In the genomic region with DNA sequence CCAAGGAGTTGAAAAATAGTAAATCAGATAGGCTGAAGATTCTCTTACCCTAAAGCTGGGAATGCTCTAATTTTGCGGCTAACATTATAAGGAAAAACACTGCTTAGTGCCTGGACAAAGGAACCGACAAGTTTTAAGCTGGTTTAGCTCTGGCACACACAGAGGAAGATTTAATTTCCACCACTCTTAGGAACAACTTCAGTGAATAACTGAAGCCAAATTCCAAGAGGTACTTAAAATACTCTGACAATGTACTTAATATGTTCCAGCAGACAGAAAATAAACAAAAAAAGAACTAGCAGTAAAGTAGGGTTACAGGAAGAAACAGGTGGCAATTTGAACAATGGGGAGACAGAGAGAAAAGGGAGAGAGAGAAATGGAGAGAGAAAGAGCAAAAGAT, we compare ENCODE assay signal across 24 cellular contexts.
DNase-seq lines count a peak whose midpoint lies in the region; ATAC-seq, FAIRE-seq and TF ChIP-seq lines count a peak whose summit lies in the region.
"Had no signal": no experiment of that assay in that cellular context is flagged by ENCODE, and none has a peak within 500 bp of the region (broad histone marks: within the 10 kb centered on the region; RNA-seq: fewer than 3 reads in every experiment).

No MANE protein-coding gene starts in this region.

- H2AFZ ChIP-seq in astrocyte (ENCODE audit: low read depth, low read length), result no peak overlapping the region
- H2AFZ ChIP-seq in neural progenitor cell (replicated peaks), result peak overlapping the region; percentile 84

- no peaks in the 10 kb centered on the region for H3F3A ChIP-seq in neural progenitor cell (ENCODE audit: low read depth)

- no peak overlapping the region for H3K4me3 Mint-ChIP-seq in astrocyte (ENCODE audit: unreplicated experiment)
- H3K4me3 Mint-ChIP-seq in neural progenitor cell, result no peak overlapping the region
- H3K4me3 Mint-ChIP-seq: B cell, CD14-positive monocyte had no signal

- H3K9ac ChIP-seq in astrocyte (ENCODE audit: low read length) (no peak overlapping the region), neural progenitor cell (no peak overlapping the region)

- ATAC-seq in left lung (peak; percentile 94), GM21717 (IDR thresholded peaks at IDR 0.05; ENCODE audit: unreplicated experiment) (no peak), HG02623 (IDR thresholded peaks at IDR 0.05; ENCODE audit: unreplicated experiment) (no peak), GM21528 (IDR thresholded peaks at IDR 0.05; ENCODE audit: low FRiP score, unreplicated experiment) (no peak)
- ATAC-seq: A549 had no signal

- H3K4me3 ChIP-seq in astrocyte (ENCODE audit: insufficient read depth, low read depth, low read length) (no peak overlapping the region), left lung (no peak overlapping the region), neural progenitor cell (no peak overlapping the region), tibial artery (no peak overlapping the region)
- H3K4me3 ChIP-seq: A549, SJCRH30 had no signal

- H3K36me3 Mint-ChIP-seq in astrocyte (ENCODE audit: low read depth, unreplicated experiment) (no peaks in the 10 kb centered on the region), neural progenitor cell (no peaks in the 10 kb centered on the region)
- H3K36me3 Mint-ChIP-seq: CD14-positive monocyte had no signal

- no peaks in the 10 kb centered on the region for H3K9me3 ChIP-seq in astrocyte (ENCODE audit: insufficient read depth, low read depth, low read length)
- peaks cover 0 to 4% of the 10 kb centered on the region in 2 donors for H3K9me3 ChIP-seq in left lung
- H3K9me3 ChIP-seq in neural progenitor cell (ENCODE audit: low read depth), result no peaks in the 10 kb centered on the region
- no peaks in the 10 kb centered on the region for H3K9me3 ChIP-seq in tibial artery
- H3K9me3 ChIP-seq: A549 had no signal

- intact Hi-C loops in left lung (cut with DNase I) (no loop called here), tibial artery (cut with DNase I; ENCODE audit: low total_unique reads) (no loop called here)

- no peaks in the 10 kb centered on the region for H3K79me2 ChIP-seq in astrocyte (ENCODE audit: insufficient read depth, low read length)
- H3K79me2 ChIP-seq in neural progenitor cell (ENCODE audit: low read depth), result no peaks in the 10 kb centered on the region

- H3K4me2 ChIP-seq in astrocyte (ENCODE audit: low read length) (no peak overlapping the region), neural progenitor cell (peak overlapping the region; percentile 2)
- H3K4me2 ChIP-seq: A549 had no signal

- H3K27ac ChIP-seq in astrocyte (ENCODE audit: low read depth, low read length) (no peak overlapping the region), left lung (peak overlapping the region in 1 of 2 donors; percentile 4), neural progenitor cell (no peak overlapping the region), tibial artery (peak overlapping the region; percentile 27 to 42)
- H3K27ac ChIP-seq: A549, SJCRH30 had no signal

- H3K9me3 Mint-ChIP-seq in astrocyte (ENCODE audit: unreplicated experiment), result peaks cover 3% of the 10 kb centered on the region
- H3K9me3 Mint-ChIP-seq in neural progenitor cell, result peaks cover 5% of the 10 kb centered on the region

- no peak for FAIRE-seq in astrocyte (lab: Jason Lieb, UNC)
- FAIRE-seq: A549, D721Med, GM19239, H54, RCC 7860 had no signal

- H3K27me3 ChIP-seq in astrocyte (ENCODE audit: insufficient read depth, low read length), result no peaks in the 10 kb centered on the region
- no peaks in the 10 kb centered on the region for H3K27me3 ChIP-seq in left lung
- no peaks in the 10 kb centered on the region for H3K27me3 ChIP-seq in neural progenitor cell
- no peaks in the 10 kb centered on the region for H3K27me3 ChIP-seq in tibial artery
- H3K27me3 ChIP-seq: SJCRH30 had no signal

- H3K27ac Mint-ChIP-seq in astrocyte (ENCODE audit: unreplicated experiment) (peak overlapping the region; percentile 67), neural progenitor cell (no peak overlapping the region)
- H3K27ac Mint-ChIP-seq: B cell, CD14-positive monocyte had no signal

- H3K36me3 ChIP-seq in astrocyte (ENCODE audit: insufficient read depth, low read length) (no peaks in the 10 kb centered on the region), left lung (no peaks in the 10 kb centered on the region), neural progenitor cell (no peaks in the 10 kb centered on the region), tibial artery (no peaks in the 10 kb centered on the region)
- H3K36me3 ChIP-seq: SJCRH30 had no signal

- H4K20me1 ChIP-seq in astrocyte (ENCODE audit: insufficient read depth, low read length) (no peaks in the 10 kb centered on the region), neural progenitor cell (ENCODE audit: low read depth) (no peaks in the 10 kb centered on the region)

- TF ChIP-seq CTCF in astrocyte (IDR thresholded peaks at IDR 0.05; ENCODE audit: insufficient read depth, low read depth, low read length) (no peak), left lung (IDR thresholded peaks at IDR 0.05) (no peak), neural progenitor cell (IDR thresholded peaks at IDR 0.05) (no peak), tibial artery (IDR thresholded peaks at IDR 0.05) (no peak)

- H3K27me3 Mint-ChIP-seq in astrocyte (ENCODE audit: low read depth, unreplicated experiment), result no peaks in the 10 kb centered on the region
- H3K27me3 Mint-ChIP-seq in neural progenitor cell (ENCODE audit: insufficient read depth, low read depth), result no peaks in the 10 kb centered on the region
- H3K27me3 Mint-ChIP-seq: B cell had no signal

- H3K4me1 ChIP-seq in astrocyte (ENCODE audit: insufficient read depth, low read length) (no peaks in the 10 kb centered on the region), left lung (peaks cover 0 to 3% of the 10 kb centered on the region in 2 donors), neural progenitor cell (peaks cover 16% of the 10 kb centered on the region), tibial artery (peaks cover 0 to 13% (median 6%) of the 10 kb centered on the region in 4 donors)
- H3K4me1 ChIP-seq: A549 had no signal

- H3K4me1 Mint-ChIP-seq in astrocyte (ENCODE audit: low read depth, unreplicated experiment) (peaks cover 13% of the 10 kb centered on the region), neural progenitor cell (peaks cover 3% of the 10 kb centered on the region)
- H3K4me1 Mint-ChIP-seq: B cell, CD14-positive monocyte had no signal

- DNase-seq in astrocyte (ENCODE audit: low read depth) (no peak), left lung (no peak), neural progenitor cell (ENCODE audit: low spot score) (no peak), tibial artery (no peak)
- DNase-seq: EL, GF-D8, KG1, NCI-H1092 treated with DMSO at 0.1 percent for 48 hours, NCI-H1436 treated with DMSO at 0.1 percent for 48 hours, NCI-H1930, NCI-H226, NCI-H524, OCI-M1 had no signal

Comparison
In these comparisons a context has a peak if more than half of its experiments do, and no peak if none do; other contexts are left out.
1. H3K27ac ChIP-seq: peak in tibial artery (2 of 2); none in astrocyte (single experiment) and neural progenitor cell (single experiment).